ENCODE assay signal across 22 cellular contexts in genomic region chr12:47884501-47884900, GRCh38. TPM values are rescaled to one million over a fixed set of nuclear protein-coding genes. Genes with fewer than 3 reads are reported as not detected.
DNase-seq lines count a peak whose midpoint lies in the region; ATAC-seq and TF ChIP-seq lines count a peak whose summit lies in the region.
"Had no signal": no experiment of that assay in that cellular context is flagged by ENCODE, and none has a peak within 500 bp of the region (broad histone marks: within the 10 kb centered on the region; RNA-seq: fewer than 3 reads in every experiment).

No MANE protein-coding gene starts in this region.

- WGBS in IMR-90 (ENCODE audit: extremely low coverage in 2 of 2, insufficient read length in 1 of 2), 2 experiments: no CpG with 5 or more reads among the region's 3 CpGs

- POLR2A ChIA-PET in IMR-90 (lab: Charles Lee; ENCODE audit: unreplicated experiment): no interaction called here
- POLR2A ChIA-PET in naive thymus-derived CD8-positive, alpha-beta T cell (lab: Charles Lee): interaction anchor here (0.7 to 4.0 kb wide), 4 partner anchors 21 to 119 kb away, joined by 3 to 20 read pairs (median 6); partner anchors contain the start of gene VDR

- no peak overlapping the region for H2BK5ac ChIP-seq in IMR-90 (ENCODE audit: low read depth, low read length, poor library complexity, severe bottlenecking)

- H3K9me3 ChIP-seq in IMR-90 (ENCODE audit: control insufficient read depth, insufficient read depth, low read length): no peaks in the 10 kb centered on the region
- H3K9me3 ChIP-seq: SJCRH30, thyroid gland had no signal

- peak overlapping the region; percentile 70 for H3K4me3 Mint-ChIP-seq in activated T-cell treated with anti-CD3 and anti-CD28 coated beads, Interleukin-2, amount 50 U/mL, for 4 hours
- peak overlapping the region; percentile 84 to 89 for H3K4me3 Mint-ChIP-seq in activated T-cell treated with anti-CD3 and anti-CD28 coated beads, Interleukin-2, amount 50 U/mL, for 72 hours
- H3K4me3 Mint-ChIP-seq in naive thymus-derived CD8-positive, alpha-beta T cell: peak overlapping the region in 7 of 10 donors; percentile 8 to 49 (median 21)
- H3K4me3 Mint-ChIP-seq: activated B cell treated with CpG ODN at 0.5 μM for 24 hours; CD8-positive, alpha-beta T cell; mesothelial cell of epicardium had no signal

- no peak for ATAC-seq in activated T-cell treated with anti-CD3 and anti-CD28 coated beads, Interleukin-2, amount 50 U/mL, for 4 hours
- no peak for ATAC-seq in IMR-90 (ENCODE audit: low read depth)
- ATAC-seq in activated T-cell treated with anti-CD3 and anti-CD28 coated beads, Interleukin-2, amount 50 U/mL, for 72 hours (replicated peaks in 1 of 2): no peak
- no peak for ATAC-seq in naive thymus-derived CD8-positive, alpha-beta T cell
- ATAC-seq in GM19023 (IDR thresholded peaks at IDR 0.05; ENCODE audit: unreplicated experiment): no peak
- ATAC-seq: left lobe of liver, sciatic nerve had no signal

- no peaks in the 10 kb centered on the region for H3K27me3 ChIP-seq in IMR-90 (ENCODE audit: control insufficient read depth, insufficient read depth, low read length)
- H3K27me3 ChIP-seq: cardiac muscle cell, thyroid gland had no signal

- H3K4me1 Mint-ChIP-seq in activated T-cell treated with anti-CD3 and anti-CD28 coated beads, Interleukin-2, amount 50 U/mL, for 4 hours (ENCODE audit: low read depth): peaks cover 74% of the 10 kb centered on the region
- peaks cover 99% of the 10 kb centered on the region for H3K4me1 Mint-ChIP-seq in activated T-cell treated with anti-CD3 and anti-CD28 coated beads, Interleukin-2, amount 50 U/mL, for 72 hours (ENCODE audit: low read depth)
- peaks cover 29 to 56% (median 47%) of the 10 kb centered on the region in 4 donors for H3K4me1 Mint-ChIP-seq in naive thymus-derived CD8-positive, alpha-beta T cell

- 0 out of 2 replicates have a peak overlapping the region, but pooled peaks have one; percentile 9 for H2BK20ac ChIP-seq in IMR-90 (ENCODE audit: low read depth, low read length)

- TF ChIP-seq POLR2A in IMR-90 (IDR thresholded peaks at IDR 0.05; ENCODE audit: low read depth, low read length): no peak

- dilution Hi-C loops in IMR-90 (cut with HindIII; ENCODE audit: low sequenced_read_pairs, unreplicated experiment): no loop called here

- no peak overlapping the region for H3K4me3 ChIP-seq in IMR-90 (ENCODE audit: insufficient read depth, low read depth, low read length)
- H3K4me3 ChIP-seq: cardiac muscle cell, SJCRH30, thyroid gland had no signal

- peaks cover 17% of the 10 kb centered on the region for H3K36me3 Mint-ChIP-seq in activated T-cell treated with anti-CD3 and anti-CD28 coated beads, Interleukin-2, amount 50 U/mL, for 4 hours (ENCODE audit: insufficient read depth)
- H3K36me3 Mint-ChIP-seq in activated T-cell treated with anti-CD3 and anti-CD28 coated beads, Interleukin-2, amount 50 U/mL, for 72 hours (ENCODE audit: insufficient read depth in 2 of 2): peaks cover 40 to 61% of the 10 kb centered on the region in 2 donors
- no peaks in the 10 kb centered on the region for H3K36me3 Mint-ChIP-seq in naive thymus-derived CD8-positive, alpha-beta T cell
- H3K36me3 Mint-ChIP-seq: CD8-positive, alpha-beta T cell; mesothelial cell of epicardium had no signal

- BruUV-seq in IMR-90 (replicated peaks; lab: Mats Ljungman, UMichigan): no TSS peak

- H3K36me3 ChIP-seq in IMR-90 (ENCODE audit: control insufficient read depth, insufficient read depth, low read length): no peaks in the 10 kb centered on the region
- H3K36me3 ChIP-seq: cardiac muscle cell, SJCRH30, thyroid gland had no signal

- no peak overlapping the region for H4K91ac ChIP-seq in IMR-90 (ENCODE audit: insufficient read depth, low read depth, low read length)

- in situ Hi-C loops in IMR-90 (cut with MboI; ENCODE audit: low sequenced_read_pairs): no loop called here

- H3K4me2 ChIP-seq in IMR-90 (ENCODE audit: low read depth, low read length): no peak overlapping the region

- no peak for TF ChIP-seq CTCF in IMR-90 (conservative IDR thresholded peaks at IDR 0.05; ENCODE audit: low read depth, low read length)

- peaks cover 0 to 24% of the 10 kb centered on the region in 2 experiments; a peak in 1 of 4 replicates for H3K79me1 ChIP-seq in IMR-90 (ENCODE audit: low read depth in 1 of 2, low read length in 2 of 2)

- H3K4ac ChIP-seq in IMR-90 (ENCODE audit: low read depth, low read length): no peak overlapping the region

- peak overlapping the region; percentile 95 for H3K27ac Mint-ChIP-seq in activated T-cell treated with anti-CD3 and anti-CD28 coated beads, Interleukin-2, amount 50 U/mL, for 72 hours
- H3K27ac Mint-ChIP-seq in naive thymus-derived CD8-positive, alpha-beta T cell: peak overlapping the region in 6 of 10 donors; percentile 16 to 83 (median 62)
- H3K27ac Mint-ChIP-seq: activated B cell treated with CpG ODN at 0.5 μM for 24 hours, mesothelial cell of epicardium had no signal

- no peaks in the 10 kb centered on the region for H4K20me1 ChIP-seq in IMR-90 (ENCODE audit: insufficient read depth, low read length)

- H2AFZ ChIP-seq in IMR-90 (replicated peaks; ENCODE audit: low read length, poor library complexity): no peak overlapping the region

- no peak overlapping the region for H3K27ac ChIP-seq in IMR-90 (ENCODE audit: insufficient read depth, low read length)
- H3K27ac ChIP-seq: cardiac muscle cell, SJCRH30, thyroid gland had no signal

- no peaks in the 10 kb centered on the region for H3K27me3 Mint-ChIP-seq in activated T-cell treated with anti-CD3 and anti-CD28 coated beads, Interleukin-2, amount 50 U/mL, for 4 hours (ENCODE audit: low read depth)
- no peaks in the 10 kb centered on the region for H3K27me3 Mint-ChIP-seq in activated T-cell treated with anti-CD3 and anti-CD28 coated beads, Interleukin-2, amount 50 U/mL, for 72 hours (ENCODE audit: low read depth)
- no peaks in the 10 kb centered on the region for H3K27me3 Mint-ChIP-seq in naive thymus-derived CD8-positive, alpha-beta T cell

- CTCF ChIA-PET in IMR-90 (lab: Yijun Ruan, JAX): no interaction called here

- no peak overlapping the region for H3K18ac ChIP-seq in IMR-90 (ENCODE audit: low read depth, low read length)

- no peak for TF ChIP-seq RAD21 in IMR-90 (IDR thresholded peaks at IDR 0.05; ENCODE audit: low read length)

- H3K4me1 ChIP-seq in IMR-90 (ENCODE audit: control insufficient read depth, insufficient read depth, low read length): peaks cover 18% of the 10 kb centered on the region
- H3K4me1 ChIP-seq: SJCRH30 had no signal

- H3K23ac ChIP-seq in IMR-90 (ENCODE audit: low read depth, low read length): no peak overlapping the region

- DNase-seq in activated T-cell treated with anti-CD3 and anti-CD28 coated beads, Interleukin-2, amount 50 U/mL, for 4 hours: no peak
- DNase-seq in activated T-cell treated with anti-CD3 and anti-CD28 coated beads for 4 hours (no peak), IMR-90 (no peak), UCSD-AML1 (lab: John Stamatoyannopoulos, UW; ENCODE audit: unreplicated experiment) (no peak), amniotic stem cell (lab: John Stamatoyannopoulos, UW) (no peak)
- no peak for DNase-seq in activated T-cell treated with anti-CD3 and anti-CD28 coated beads, Interleukin-2, amount 50 U/mL, for 72 hours
- DNase-seq in naive thymus-derived CD8-positive, alpha-beta T cell: no peak
- DNase-seq: activated B cell treated with CpG ODN at 0.5 μM for 24 hours, head of caudate nucleus, KBM-7, NCI-H1694, NCI-H69, SJCRH30, T-helper 9 cell, thyroid gland had no signal

- H2BK15ac ChIP-seq in IMR-90 (ENCODE audit: low read depth, low read length): peak overlapping the region; percentile 11; the same call in 1 of the 3 replicates

- H3K9ac ChIP-seq in IMR-90 (ENCODE audit: low read depth, low read length): no peak overlapping the region

- H4K5ac ChIP-seq in IMR-90 (ENCODE audit: low read depth, low read length): no peak overlapping the region

- no peak overlapping the region; the same call in 1 of the 2 replicates for H2BK120ac ChIP-seq in IMR-90 (ENCODE audit: low read depth, low read length)

- H2AK5ac ChIP-seq in IMR-90 (ENCODE audit: low read depth, low read length): no peak overlapping the region

- no peak overlapping the region for H2AK9ac ChIP-seq in IMR-90 (replicated peaks; ENCODE audit: low read depth, low read length, poor library complexity)

- peaks cover 19% of the 10 kb centered on the region for H3K9me1 ChIP-seq in IMR-90 (ENCODE audit: insufficient read depth, low read length)

- no peak overlapping the region for H4K8ac ChIP-seq in IMR-90 (ENCODE audit: low read depth in 2 of 2, low read length in 2 of 2)

- H3K9me3 Mint-ChIP-seq in activated T-cell treated with anti-CD3 and anti-CD28 coated beads, Interleukin-2, amount 50 U/mL, for 4 hours: no peaks in the 10 kb centered on the region
- H3K9me3 Mint-ChIP-seq in activated T-cell treated with anti-CD3 and anti-CD28 coated beads, Interleukin-2, amount 50 U/mL, for 72 hours: peaks cover 0 to 2% of the 10 kb centered on the region in 2 donors
- H3K9me3 Mint-ChIP-seq in naive thymus-derived CD8-positive, alpha-beta T cell: no peaks in the 10 kb centered on the region
- H3K9me3 Mint-ChIP-seq: activated B cell treated with CpG ODN at 0.5 μM for 24 hours; CD8-positive, alpha-beta T cell; mesothelial cell of epicardium had no signal

- no peak overlapping the region for H3K14ac ChIP-seq in IMR-90 (replicated peaks; ENCODE audit: low read depth, low read length)

- no peak overlapping the region for H3K56ac ChIP-seq in IMR-90 (ENCODE audit: extremely low read depth, insufficient read depth, low read length)

- intact Hi-C loops in IMR-90 (cut with micrococcal nuclease): no loop called here

TF ChIP-seq in IMR-90, 13 proteins besides CTCF, POLR2A, EP300 and RAD21 (continues in another document):
- TF ChIP-seq CEBPB (IDR thresholded peaks at IDR 0.05; ENCODE audit: low read depth, low read length) (no peak), BHLHE40 (IDR thresholded peaks at IDR 0.05; ENCODE audit: low read depth, low read length) (no peak)

RNA-seq across cellular contexts. Expression of gene VDR, which starts 20.3 kb away (rescaled TPM):
- total RNA-seq in activated T-cell treated with anti-CD3 and anti-CD28 coated beads, Interleukin-2, amount 50 U/mL, for 4 hours: 10 to 100 TPM; 83.5 to 95.1 (median 87.3) TPM
- 3.9 and 5.4 TPM in 2 replicates for total RNA-seq in IMR-90 (2012; rRNA removed)
- polyA plus RNA-seq in IMR-90 (2012; rRNA removed): 8.5 and 10.8 TPM in 2 replicates
- polyA plus RNA-seq in IMR-90 (2012; cell fraction: cytosol; rRNA removed): 6.0 and 8.5 TPM in 2 replicates
- polyA plus RNA-seq in IMR-90 (2012; cell fraction: nucleus; rRNA removed; ENCODE audit: low replicate concordance): 6.6 and 12.7 TPM in 2 replicates
- total RNA-seq in activated T-cell treated with anti-CD3 and anti-CD28 coated beads, Interleukin-2, amount 50 U/mL, for 72 hours: 100 to 1,000 TPM; 217 to 224 TPM
- under 1 TPM; 0.49 to 0.73 TPM for total RNA-seq in naive thymus-derived CD8-positive, alpha-beta T cell
- not detected for polyA plus RNA-seq in naive thymus-derived CD8-positive, alpha-beta T cell
- total RNA-seq: cardiac muscle cell had no signal
- polyA plus RNA-seq: cardiac muscle cell, neural cell had no signal

Comparison
In these comparisons a context has a peak if more than half of its experiments do, and no peak if none do; other contexts are left out.
1. H3K4me3 Mint-ChIP-seq: peak in every context shown above with its lines; median percentile 86 in activated T-cell treated with anti-CD3 and anti-CD28 coated beads, Interleukin-2, amount 50 U/mL, for 72 hours; 70 in activated T-cell treated with anti-CD3 and anti-CD28 coated beads, Interleukin-2, amount 50 U/mL, for 4 hours; 21 in naive thymus-derived CD8-positive, alpha-beta T cell.
2. RNA of gene VDR, which starts 20.3 kb away (total RNA-seq): 217 to 224 TPM in activated T-cell treated with anti-CD3 and anti-CD28 coated beads, Interleukin-2, amount 50 U/mL, for 72 hours and 83.5 to 95.1 TPM in activated T-cell treated with anti-CD3 and anti-CD28 coated beads, Interleukin-2, amount 50 U/mL, for 4 hours; 3.9 to 5.4 TPM in IMR-90 and 0.49 to 0.73 TPM in naive thymus-derived CD8-positive, alpha-beta T cell; every median in the first group is over 10 times any median in the second.